Comparison of ENCODE assay signal across 17 cellular contexts in genomic region chr17:77693301-77693700, GRCh38.
"Had no signal": no experiment of that assay in that cellular context is flagged by ENCODE, and none has a peak within 500 bp of the region (broad histone marks: within the 10 kb centered on the region; RNA-seq: fewer than 3 reads in every experiment).

No MANE protein-coding gene starts in this region.

- H3K27ac ChIP-seq: adrenal gland, cardiac muscle cell, SJSA1, skin epidermis, tibial nerve had no signal

- H3K27me3 ChIP-seq: adrenal gland had no signal

- ATAC-seq: mucosa of descending colon; naive thymus-derived CD4-positive, alpha-beta T cell; right cardiac atrium; WTC11 had no signal

- H3K27ac Mint-ChIP-seq: WTC11 had no signal

- H3K9me3 Mint-ChIP-seq: activated naive CD4-positive, alpha-beta T cell treated with anti-CD3 and anti-CD28 coated beads, Interleukin-2, amount 10 ng/mL, durations not matched to agents 7 days and 5 days; activated T-helper 17 cell treated with anti-CD3 and anti-CD28 coated beads, Interleukin-2, amount 50 U/mL, for 72 hours; naive thymus-derived CD4-positive, alpha-beta T cell; WTC11 had no signal

- H3K4me3 ChIP-seq: adrenal gland, cardiac muscle cell, mucosa of descending colon, SJSA1, skin epidermis, tibial nerve had no signal

- H3K36me3 Mint-ChIP-seq: WTC11 had no signal

- DNase-seq: activated CD4-positive, alpha-beta T cell treated with anti-CD3 and anti-CD28 coated beads for 48 hours; activated naive CD4-positive, alpha-beta T cell treated with anti-CD3 and anti-CD28 coated beads, Interleukin-2, amount 10 ng/mL, durations not matched to agents 7 days and 5 days; effector CD8-positive, alpha-beta T cell; foreskin melanocyte; left cardiac atrium; mucosa of descending colon; right cardiac atrium; stimulated activated CD4-positive, alpha-beta T cell treated with anti-CD3 and anti-CD28 coated beads, Interleukin-4, amount 100 ng/mL, for 24 hours; substantia nigra had no signal

- H3K36me3 ChIP-seq: adrenal gland, cardiac muscle cell, SJSA1, tibial nerve had no signal

- H3K9me3 ChIP-seq: adrenal gland, mucosa of descending colon, SJSA1, tibial nerve had no signal

- H3K4me1 ChIP-seq: SJSA1 had no signal

- H3K4me3 Mint-ChIP-seq: naive thymus-derived CD4-positive, alpha-beta T cell; WTC11 had no signal
